ENCODE assay signal across 14 cellular contexts in the genomic region with DNA sequence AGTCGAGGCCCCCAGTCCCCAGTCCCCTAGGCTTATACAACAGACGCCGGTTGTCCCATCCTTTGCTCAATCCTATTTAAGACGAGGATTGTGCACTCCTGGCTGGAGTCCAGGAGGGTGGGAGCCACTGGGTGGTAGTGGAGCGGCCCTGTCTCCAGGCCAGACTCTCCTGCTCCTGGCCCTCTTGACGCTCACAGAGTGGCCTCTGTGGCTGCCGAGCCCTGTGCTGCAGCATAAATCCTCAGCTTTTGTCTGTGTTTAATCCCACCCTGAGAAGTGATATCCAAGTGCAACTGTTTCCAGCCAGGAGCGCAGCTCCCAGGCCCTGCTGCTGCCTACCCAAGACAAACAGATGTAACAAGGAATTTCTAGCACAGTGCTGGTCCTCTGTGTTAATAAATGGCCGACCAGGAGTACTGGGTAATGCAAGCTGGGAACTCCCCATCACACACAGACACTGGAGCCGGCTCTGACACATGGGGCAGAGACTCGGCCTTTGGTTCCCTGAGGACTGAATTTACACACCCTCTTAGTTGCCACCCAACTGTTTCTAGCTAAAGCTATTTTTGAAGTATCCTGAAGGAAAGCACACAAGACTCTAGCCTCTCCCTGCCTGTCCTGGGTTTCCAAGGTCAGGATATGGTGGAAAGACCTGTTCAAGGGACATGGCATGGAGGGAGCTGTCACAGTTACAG.
A peak's percentile ranks its signal among the peaks of the same experiment; 100 is the strongest.
DNase-seq lines count a peak whose midpoint lies in the region; ATAC-seq, FAIRE-seq and TF ChIP-seq lines count a peak whose summit lies in the region.
"Had no signal": no experiment of that assay in that cellular context is flagged by ENCODE, and none has a peak within 500 bp of the region (broad histone marks: within the 10 kb centered on the region; RNA-seq: fewer than 3 reads in every experiment).

No MANE protein-coding gene starts in this region.

- no peak overlapping the region for H3K27ac Mint-ChIP-seq in WTC11

- peaks cover 22% of the 10 kb centered on the region for H3K4me1 Mint-ChIP-seq in WTC11

- POLR2A ChIA-PET in WTC11 (lab: Charles Lee) = no interaction called here

- no peaks in the 10 kb centered on the region for H3K9me3 ChIP-seq in heart right ventricle
- H3K9me3 ChIP-seq in pancreas = no peaks in the 10 kb centered on the region
- H3K9me3 ChIP-seq: adrenal gland; BLaER1 treated with 17β-estradiol and CSF1 and Interleukin-3, amounts not matched to agents 10 nM and 100 nM; spleen had no signal

- TF ChIP-seq CTCF in WTC11 (IDR thresholded peaks at IDR 0.05) (no peak), heart right ventricle (IDR thresholded peaks at IDR 0.05) (no peak), pancreas (IDR thresholded peaks at IDR 0.05) (no peak)

- no peaks in the 10 kb centered on the region for H3K27me3 Mint-ChIP-seq in WTC11 (ENCODE audit: low read depth)

- CTCF ChIA-PET in WTC11 (lab: Charles Lee) = interaction anchor here (1.2 kb wide), 2 partner anchors 398 to 558 kb away, joined by 3 to 4 read pairs; partner anchors contain the start of gene PRSS48

- WGBS in heart right ventricle, 2 donors = 59% methylated on average over 11 of the region's 11 CpGs
- WGBS in pancreas, 2 donors = 73 to 74% methylated on average over 11 of the region's 11 CpGs

- FAIRE-seq in pancreas (lab: Jason Lieb, UNC) = no peak

- H3K27me3 ChIP-seq in heart right ventricle = no peaks in the 10 kb centered on the region
- H3K27me3 ChIP-seq in pancreas = no peaks in the 10 kb centered on the region
- H3K27me3 ChIP-seq: adrenal gland; BLaER1 treated with 17β-estradiol and CSF1 and Interleukin-3, amounts not matched to agents 10 nM and 100 nM; spleen had no signal

- ATAC-seq in WTC11 (peak; percentile 6), heart right ventricle (peak in 7 of 8 donors; percentile 17 to 42 (median 26)), pancreas (peak in 3 of 4 donors; percentile 7 to 12 (median 9)), GM18861 (IDR thresholded peaks at IDR 0.05; ENCODE audit: unreplicated experiment) (no peak), GM19463 (IDR thresholded peaks at IDR 0.05; ENCODE audit: unreplicated experiment) (no peak)

- no peaks in the 10 kb centered on the region for H3K36me3 Mint-ChIP-seq in WTC11

- H3K9me3 Mint-ChIP-seq in WTC11 = no peaks in the 10 kb centered on the region

- H3K27ac ChIP-seq in heart right ventricle = peak overlapping the region in 8 of 10 donors; percentile 28 to 81 (median 54)
- H3K27ac ChIP-seq in pancreas = no peak overlapping the region
- H3K27ac ChIP-seq: BLaER1 treated with 17β-estradiol and CSF1 and Interleukin-3, amounts not matched to agents 10 nM and 100 nM; HL-60; spleen had no signal

- DNase-seq in ELF-1 (ENCODE audit: low read depth, low spot score) (peak; percentile 49), WTC11 (ENCODE audit: low spot score) (no peak), heart right ventricle (no peak), pancreas (no peak), DMS 273 (lab: John Stamatoyannopoulos, UW; ENCODE audit: unreplicated experiment) (no peak), NOMO-1 (lab: John Stamatoyannopoulos, UW; ENCODE audit: unreplicated experiment in 2 of 2) (no peak)
- DNase-seq: effector memory CD4-positive, alpha-beta T cell; NCI-H345; spleen had no signal

- H3K4me3 Mint-ChIP-seq in WTC11 = no peak overlapping the region

- H3K4me3 ChIP-seq in heart right ventricle = peak overlapping the region in 1 of 10 donors; percentile 49
- H3K4me3 ChIP-seq in pancreas = no peak overlapping the region
- H3K4me3 ChIP-seq: BLaER1 treated with 17β-estradiol and CSF1 and Interleukin-3, amounts not matched to agents 10 nM and 100 nM had no signal

- H3K36me3 ChIP-seq in heart right ventricle (peaks cover 0 to 16% (median 5%) of the 10 kb centered on the region in 9 donors), pancreas (no peaks in the 10 kb centered on the region)
- H3K36me3 ChIP-seq: adrenal gland had no signal

- intact Hi-C loops in heart right ventricle (cut with DNase I) (no loop called here), pancreas (cut with DNase I) (no loop called here)

- H3K4me1 ChIP-seq in heart right ventricle = peaks cover 9 to 55% (median 21%) of the 10 kb centered on the region in 9 donors
- H3K4me1 ChIP-seq in pancreas = no peaks in the 10 kb centered on the region
- H3K4me1 ChIP-seq: BLaER1 treated with 17β-estradiol and CSF1 and Interleukin-3, amounts not matched to agents 10 nM and 100 nM; spleen had no signal

TF ChIP-seq in WTC11, 78 proteins besides CTCF, POLR2A, EP300 and RAD21:
- TF ChIP-seq SMAD3 (CRISPR knock-in tag; IDR thresholded peaks at IDR 0.05; ENCODE audit: borderline replicate concordance) (no peak), GABPB1 (CRISPR knock-in tag; IDR thresholded peaks at IDR 0.05) (no peak), TEAD1 (CRISPR knock-in tag; IDR thresholded peaks at IDR 0.05) (no peak)
TF ChIP-seq in WTC11: peak in this region for 0.

Comparison
In these comparisons a context has a peak if more than half of its experiments do, and no peak if none do; other contexts are left out.
1. ATAC-seq: peak in WTC11 (single experiment), heart right ventricle (7 of 8) and pancreas (3 of 4); none in GM18861 (single experiment) and GM19463 (single experiment).
2. H3K27ac ChIP-seq: peak in heart right ventricle (8 of 10); none in pancreas (0 of 4).